Comparison of ENCODE assay signal across 10 cellular contexts in the genomic region with DNA sequence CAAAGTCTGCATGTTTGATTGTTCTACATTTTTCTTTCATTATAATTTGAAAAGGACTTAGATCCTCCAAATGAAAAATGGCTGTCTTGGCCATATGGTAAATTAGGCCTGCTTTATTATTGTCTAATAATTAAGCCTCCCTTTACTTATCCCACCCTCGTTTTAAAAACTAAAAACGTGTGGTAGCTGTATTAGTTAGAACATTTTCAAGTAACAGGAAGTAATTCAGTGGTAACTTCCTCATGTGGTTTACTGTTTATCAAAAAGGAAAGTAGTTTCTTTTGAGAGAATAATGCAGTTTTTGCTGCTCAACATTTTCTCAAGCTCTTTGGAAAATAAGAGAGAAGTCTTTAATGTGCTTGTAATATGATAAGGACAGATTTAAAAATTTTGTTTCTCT. TPM values are rescaled to one million over a fixed set of nuclear protein-coding genes. Genes with fewer than 3 reads are reported as not detected.
DNase-seq lines count a peak whose midpoint lies in the region; ATAC-seq and TF ChIP-seq lines count a peak whose summit lies in the region.
"Had no signal": no experiment of that assay in that cellular context is flagged by ENCODE, and none has a peak within 500 bp of the region (broad histone marks: within the 10 kb centered on the region; RNA-seq: fewer than 3 reads in every experiment).

No MANE protein-coding gene starts in this region.

- H3K27me3 ChIP-seq in CD4-positive, alpha-beta T cell (ENCODE audit: control insufficient read depth, insufficient read depth, low read length): no peaks in the 10 kb centered on the region
- H3K27me3 ChIP-seq in OCI-LY1 (ENCODE audit: insufficient read depth, low read length) (no peaks in the 10 kb centered on the region), fibroblast of lung (ENCODE audit: control insufficient read depth, insufficient read depth, low read length) (no peaks in the 10 kb centered on the region), SJCRH30 (no peaks in the 10 kb centered on the region)
- H3K27me3 ChIP-seq: pancreas had no signal

- H3F3A ChIP-seq in OCI-LY1 (ENCODE audit: insufficient read depth, low read length): 0 out of 2 replicates have a peak, but pooled peaks cover 2% of the 10 kb centered on the region

- H3K4me3 ChIP-seq in OCI-LY1 (ENCODE audit: low read depth, low read length, poor library complexity, severe bottlenecking) (peak overlapping the region; percentile 69), fibroblast of lung (replicated peaks in 1 of 4; ENCODE audit: control extremely low read depth in 1 of 4, insufficient read depth in 1 of 4, low read depth in 3 of 4, low read length in 4 of 4) (no peak overlapping the region), SJCRH30 (no peak overlapping the region)
- H3K4me3 ChIP-seq: pancreas had no signal

- no peaks in the 10 kb centered on the region for H3K27me3 Mint-ChIP-seq in CD4-positive, alpha-beta T cell

- H3K4me3 Mint-ChIP-seq in CD4-positive, alpha-beta T cell: peak overlapping the region; percentile 51

- POLR2A ChIA-PET in CD4-positive, alpha-beta T cell (lab: Charles Lee): interaction anchor here (0.7 to 4.2 kb wide), 7 partner anchors 9 to 157 kb away, joined by 3 to 78 read pairs (median 3); a partner anchor contains a TSS

- no peaks in the 10 kb centered on the region for H4K20me1 ChIP-seq in OCI-LY1 (ENCODE audit: insufficient read depth, low read length)
- no peaks in the 10 kb centered on the region for H4K20me1 ChIP-seq in fibroblast of lung (ENCODE audit: control insufficient read depth, extremely low read depth, insufficient read depth, low read length)

- H3K4me1 Mint-ChIP-seq in CD4-positive, alpha-beta T cell (ENCODE audit: low read depth): peaks cover 73% of the 10 kb centered on the region

- no peak for TF ChIP-seq CTCF in CD4-positive, alpha-beta T cell (IDR thresholded peaks at IDR 0.05)
- no peak for TF ChIP-seq CTCF in OCI-LY1 (IDR thresholded peaks at IDR 0.05; ENCODE audit: low read length)
- TF ChIP-seq CTCF in fibroblast of lung (conservative IDR thresholded peaks at IDR 0.05 in 1 of 2, IDR thresholded peaks at IDR 0.05 in 1 of 2; ENCODE audit: low read depth in 1 of 2, low read length in 2 of 2): no peak

- H3K9ac ChIP-seq in OCI-LY1 (ENCODE audit: low read length): peak overlapping the region; percentile 94
- H3K9ac ChIP-seq in fibroblast of lung (ENCODE audit: insufficient read depth, low read length): no peak overlapping the region

- peaks cover 53% of the 10 kb centered on the region for H3K36me3 ChIP-seq in OCI-LY1 (ENCODE audit: insufficient read depth, low read length)
- H3K36me3 ChIP-seq in fibroblast of lung (ENCODE audit: control insufficient read depth, insufficient read depth, low read length): no peaks in the 10 kb centered on the region
- no peaks in the 10 kb centered on the region; the same call in 1 of the 2 replicates for H3K36me3 ChIP-seq in SJCRH30
- H3K36me3 ChIP-seq: pancreas had no signal

- DNase-seq in CD4-positive, alpha-beta T cell: no peak
- DNase-seq in fibroblast of lung (ENCODE audit: low read depth in 2 of 2): no peak
- no peak for DNase-seq in SJCRH30
- DNase-seq in DMS53 treated with DMSO at 0.1 percent for 48 hours (lab: John Stamatoyannopoulos, UW; ENCODE audit: unreplicated experiment): no peak
- DNase-seq: NCI-H446 treated with DMSO at 0.1 percent for 48 hours, pancreas had no signal

- H3K79me2 ChIP-seq in OCI-LY1 (ENCODE audit: insufficient read depth, low read length) (peaks cover 98% of the 10 kb centered on the region), fibroblast of lung (ENCODE audit: control insufficient read depth, insufficient read depth, low read length) (no peaks in the 10 kb centered on the region)

- H3K36me3 Mint-ChIP-seq in CD4-positive, alpha-beta T cell (ENCODE audit: low read depth): peaks cover 37% of the 10 kb centered on the region

- H3K4me1 ChIP-seq in OCI-LY1 (ENCODE audit: insufficient read depth, low read length, severe bottlenecking) (peaks cover 84% of the 10 kb centered on the region), fibroblast of lung (ENCODE audit: control insufficient read depth, extremely low read depth, insufficient read depth, low read length) (peaks cover 2% of the 10 kb centered on the region), SJCRH30 (peaks cover 13% of the 10 kb centered on the region)

- H3K27ac ChIP-seq in CD4-positive, alpha-beta T cell (ENCODE audit: low read depth, low read length): peak overlapping the region; percentile 38
- H3K27ac ChIP-seq in OCI-LY1 (ENCODE audit: low read depth, low read length, poor library complexity, severe bottlenecking) (peak overlapping the region; percentile 94), fibroblast of lung (ENCODE audit: insufficient read depth, low read length) (no peak overlapping the region), SJCRH30 (no peak overlapping the region)

- H3K27ac Mint-ChIP-seq in CD4-positive, alpha-beta T cell: peak overlapping the region; percentile 77

- H3K9me2 ChIP-seq in OCI-LY1 (ENCODE audit: low read depth, low read length): no peaks in the 10 kb centered on the region

- H3K9me3 ChIP-seq in CD4-positive, alpha-beta T cell (ENCODE audit: control insufficient read depth, low read length): no peaks in the 10 kb centered on the region
- no peaks in the 10 kb centered on the region for H3K9me3 ChIP-seq in OCI-LY1 (ENCODE audit: low read length)
- no peaks in the 10 kb centered on the region for H3K9me3 ChIP-seq in fibroblast of lung (ENCODE audit: control insufficient read depth, insufficient read depth, low read depth, low read length)
- no peaks in the 10 kb centered on the region for H3K9me3 ChIP-seq in SJCRH30 (replicated peaks)
- H3K9me3 ChIP-seq: pancreas had no signal

- intact Hi-C loops in CD4-positive, alpha-beta T cell (cut with DNase I, micrococcal nuclease): loop anchor here in 1 of 2 experiments (1.0 to 5.0 kb wide), 2 partner anchors 26 to 109 kb away; a partner anchor contains a TSS

- H2AFZ ChIP-seq in OCI-LY1 (ENCODE audit: low read length) (no peak overlapping the region), fibroblast of lung (ENCODE audit: low read length) (peak overlapping the region; percentile 27)

- peak overlapping the region; percentile 93 for H3K4me2 ChIP-seq in OCI-LY1 (ENCODE audit: low read length)
- peak overlapping the region; percentile 3 for H3K4me2 ChIP-seq in fibroblast of lung (ENCODE audit: extremely low read depth, insufficient read depth, low read length)

- peak; percentile 85 for ATAC-seq in CD4-positive, alpha-beta T cell (ENCODE audit: poor library complexity)
- ATAC-seq in GM19395 (IDR thresholded peaks at IDR 0.05; ENCODE audit: unreplicated experiment) (peak; percentile 64), HG02623 (IDR thresholded peaks at IDR 0.05; ENCODE audit: unreplicated experiment) (no peak), GM21526 (IDR thresholded peaks at IDR 0.05; ENCODE audit: low FRiP score, unreplicated experiment) (no peak)

- no peaks in the 10 kb centered on the region for H3K9me3 Mint-ChIP-seq in CD4-positive, alpha-beta T cell

- CTCF ChIA-PET in CD4-positive, alpha-beta T cell (lab: Charles Lee): no interaction called here

RNA-seq across cellular contexts. Expression of a gene that starts 26.0 kb away (rescaled TPM):
- 10 to 100 TPM; 40.7 to 41.0 TPM for total RNA-seq in CD4-positive, alpha-beta T cell
- total RNA-seq in fibroblast of lung: 23.8 and 24.7 TPM in 2 replicates
- polyA plus RNA-seq in fibroblast of lung: 12.4 and 15.0 TPM in 2 replicates
- polyA plus RNA-seq in fibroblast of lung (2012): 10.2 and 11.9 TPM in 2 replicates
- 19.5 and 37.3 TPM in 2 replicates for polyA minus RNA-seq in fibroblast of lung (ENCODE audit: low replicate concordance)
- 18.3 and 19.5 TPM in 2 replicates for total RNA-seq in SJCRH30 (2014; rRNA removed; shearing (Covaris generic))

Comparison
In these comparisons a context has a peak if more than half of its experiments do, and no peak if none do; other contexts are left out.
1. ATAC-seq: peak in CD4-positive, alpha-beta T cell (single experiment) and GM19395 (single experiment); none in HG02623 (single experiment) and GM21526 (single experiment).
2. H3K27ac ChIP-seq: peak in CD4-positive, alpha-beta T cell (single experiment) and OCI-LY1 (single experiment); none in fibroblast of lung (single experiment) and SJCRH30 (single experiment).